26 cellular contexts compared by ENCODE assay signal in the genomic region with DNA sequence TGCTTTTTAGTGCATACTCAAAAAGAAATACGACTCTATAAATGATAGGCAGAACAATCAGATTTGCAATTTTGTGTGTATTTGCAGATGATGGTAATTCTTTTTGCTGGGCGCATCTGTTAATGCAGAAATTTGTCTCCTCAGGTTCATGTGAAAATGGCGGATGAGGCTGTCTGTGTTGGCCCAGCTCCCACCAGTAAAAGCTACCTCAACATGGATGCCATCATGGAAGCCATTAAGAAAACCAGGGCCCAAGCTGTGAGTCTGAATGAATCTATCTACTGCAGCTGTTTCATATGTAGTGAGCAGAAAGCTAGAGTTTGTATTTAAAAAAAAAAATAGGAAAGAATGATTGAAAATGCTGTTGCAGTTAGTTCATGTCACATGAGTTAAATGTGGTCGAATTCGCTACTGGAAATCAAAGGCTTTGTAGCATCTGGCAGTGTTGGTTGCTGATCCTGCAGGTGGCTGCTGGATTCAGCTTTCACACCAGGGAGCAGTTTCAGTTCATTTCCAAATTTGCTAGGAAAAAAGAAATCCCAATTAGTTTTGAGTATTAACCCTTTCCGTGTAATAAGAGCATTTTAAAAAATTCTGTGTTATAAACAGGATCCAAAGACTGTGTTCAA.
DNase-seq lines count a peak whose midpoint lies in the region; ATAC-seq and TF ChIP-seq lines count a peak whose summit lies in the region.
"Had no signal": no experiment of that assay in that cellular context is flagged by ENCODE, and none has a peak within 500 bp of the region (broad histone marks: within the 10 kb centered on the region; RNA-seq: fewer than 3 reads in every experiment).

No MANE protein-coding gene starts in this region.

- H3K4me3 Mint-ChIP-seq in H9, result no peak overlapping the region
- 0 out of 2 replicates have a peak overlapping the region, but pooled peaks have one; percentile 17 for H3K4me3 Mint-ChIP-seq in WTC11
- H3K4me3 Mint-ChIP-seq: IgD-negative memory B cell had no signal

- H3K56ac ChIP-seq in H9 (ENCODE audit: insufficient read length, low read depth, low read length), result no peak overlapping the region

- H3K9me3 ChIP-seq in H9 (ENCODE audit: control insufficient read depth, low read depth, low read length) (no peaks in the 10 kb centered on the region), trophoblast cell (ENCODE audit: insufficient read depth, low read depth, low read length) (no peaks in the 10 kb centered on the region)
- H3K9me3 ChIP-seq: SK-N-SH had no signal

- H2BK12ac ChIP-seq in H9 (ENCODE audit: insufficient read length, low read depth, low read length) (no peak overlapping the region), trophoblast cell (ENCODE audit: low read length) (no peak overlapping the region)

- no peaks in the 10 kb centered on the region for H3K79me2 ChIP-seq in H9 (ENCODE audit: insufficient read depth, low read length)
- H3K79me2 ChIP-seq in trophoblast cell (ENCODE audit: control insufficient read depth, insufficient read depth, low read length, poor library complexity), result no peaks in the 10 kb centered on the region

- CTCF ChIA-PET in WTC11 (lab: Charles Lee), result interaction anchor here (1.3 kb wide), 1 partner anchor 81 kb away, joined by 4 read pairs; no protein-coding TSS in a partner anchor

- no CpG with 5 or more reads among the region's 6 CpGs for WGBS in H9 (ENCODE audit: extremely low coverage, insufficient read length, low lambda C conversion rate)
- WGBS in trophoblast cell (ENCODE audit: extremely low coverage, insufficient coverage, insufficient read length), result no CpG with 5 or more reads among the region's 6 CpGs

- H2AK5ac ChIP-seq in H9 (ENCODE audit: insufficient read length, low read length), result no peak overlapping the region
- H2AK5ac ChIP-seq in trophoblast cell (ENCODE audit: low read length), result no peak overlapping the region

- H3K27ac Mint-ChIP-seq in H9 (peak overlapping the region; percentile 60 to 97 (median 94); a peak in 5 of 7 replicates), WTC11 (peak overlapping the region; percentile 91)
- H3K27ac Mint-ChIP-seq: IgD-negative memory B cell had no signal

- H4K20me1 ChIP-seq in H9 (ENCODE audit: control insufficient read depth, insufficient read depth, insufficient read length), result no peaks in the 10 kb centered on the region

- no peak overlapping the region for H3K4me2 ChIP-seq in H9 (ENCODE audit: insufficient read depth, insufficient read length, low read length)
- no peak overlapping the region for H3K4me2 ChIP-seq in trophoblast cell (ENCODE audit: low read length)
- H3K4me2 ChIP-seq: SK-N-SH had no signal

- no peak overlapping the region for H3K4me3 ChIP-seq in trophoblast cell (ENCODE audit: low read depth, low read length)

- TF ChIP-seq CTCF in H9 (conservative IDR thresholded peaks at IDR 0.05) (no peak), WTC11 (IDR thresholded peaks at IDR 0.05) (no peak)

- H3K9ac ChIP-seq in H9 (ENCODE audit: extremely low read depth, insufficient read length, low read length), result no peak overlapping the region
- no peak overlapping the region for H3K9ac ChIP-seq in trophoblast cell (ENCODE audit: low read length)
- H3K9ac ChIP-seq: SK-N-SH had no signal

- no peak overlapping the region for H4K12ac ChIP-seq in trophoblast cell (ENCODE audit: low read depth, low read length)

- H3K27me3 ChIP-seq in H9 (ENCODE audit: insufficient read depth, low read length), result no peaks in the 10 kb centered on the region
- H3K27me3 ChIP-seq in trophoblast cell (ENCODE audit: insufficient read depth, low read length), result no peaks in the 10 kb centered on the region

- H4K8ac ChIP-seq in H9 (replicated peaks; ENCODE audit: insufficient read length, low read depth, low read length), result no peak overlapping the region
- no peak overlapping the region for H4K8ac ChIP-seq in trophoblast cell (ENCODE audit: low read depth, low read length)

- H3K23ac ChIP-seq in H9 (ENCODE audit: insufficient read length, low read depth, low read length), result no peak overlapping the region
- H3K23ac ChIP-seq in trophoblast cell (ENCODE audit: low read length), result no peak overlapping the region

- no peak overlapping the region for H4K91ac ChIP-seq in H9 (ENCODE audit: insufficient read length, low read depth, low read length)
- H4K91ac ChIP-seq in trophoblast cell (ENCODE audit: low read depth, low read length), result no peak overlapping the region

- no peak overlapping the region for H3K14ac ChIP-seq in H9 (ENCODE audit: insufficient read depth, low read length)
- H3K14ac ChIP-seq in trophoblast cell (ENCODE audit: low read length), result no peak overlapping the region

- no peak overlapping the region for H2BK20ac ChIP-seq in H9 (ENCODE audit: low read depth, low read length, poor library complexity, severe bottlenecking)

- no peak overlapping the region for H3T11ph ChIP-seq in H9 (ENCODE audit: low read length)

- H3K27ac ChIP-seq in H9 (ENCODE audit: insufficient read length, low read depth, low read length) (no peak overlapping the region), trophoblast cell (ENCODE audit: low read depth, low read length) (no peak overlapping the region)
- H3K27ac ChIP-seq: C4-2B had no signal

- H3K79me1 ChIP-seq in H9 (ENCODE audit: insufficient read depth, low read depth, low read length, poor library complexity, severe bottlenecking) (no peaks in the 10 kb centered on the region), trophoblast cell (ENCODE audit: low read length) (no peaks in the 10 kb centered on the region)

- H2AFZ ChIP-seq in H9 (ENCODE audit: low read length) (no peak overlapping the region), trophoblast cell (ENCODE audit: insufficient read depth, low read length, poor library complexity) (no peak overlapping the region)

- H3K9me3 Mint-ChIP-seq in H9, result no peaks in the 10 kb centered on the region
- no peaks in the 10 kb centered on the region for H3K9me3 Mint-ChIP-seq in WTC11
- H3K9me3 Mint-ChIP-seq: IgD-negative memory B cell had no signal

- H3K18ac ChIP-seq in H9 (ENCODE audit: insufficient read length, low read depth, low read length), result no peak overlapping the region
- no peak overlapping the region for H3K18ac ChIP-seq in trophoblast cell (ENCODE audit: low read length)

- H2BK15ac ChIP-seq in H9 (ENCODE audit: low read depth, low read length), result no peak overlapping the region

- no peaks in the 10 kb centered on the region for H3K23me2 ChIP-seq in H9 (ENCODE audit: insufficient read length, low read depth, low read length, poor library complexity, severe bottlenecking)

- H2BK5ac ChIP-seq in H9 (ENCODE audit: insufficient read length, low read length) (no peak overlapping the region), trophoblast cell (ENCODE audit: low read depth, low read length, poor library complexity) (no peak overlapping the region)

- POLR2A ChIA-PET in WTC11 (lab: Charles Lee), result interaction anchor here (0.6 kb wide), 1 partner anchor 49 kb away, joined by 3 read pairs; no protein-coding TSS in a partner anchor

- H2BK120ac ChIP-seq in H9 (ENCODE audit: low read depth, low read length, poor library complexity, severe bottlenecking), result no peak overlapping the region
- H2BK120ac ChIP-seq in trophoblast cell (ENCODE audit: insufficient read depth, low read length, poor library complexity), result no peak overlapping the region

- peak; percentile 51 for ATAC-seq in WTC11
- ATAC-seq: Panc1 had no signal

- H3K4me1 ChIP-seq in H9 (ENCODE audit: insufficient read depth, low read length), result peaks cover 7% of the 10 kb centered on the region; the same call in 1 of the 2 replicates
- no peaks in the 10 kb centered on the region for H3K4me1 ChIP-seq in trophoblast cell (ENCODE audit: control insufficient read depth in 1 of 2, insufficient read depth in 2 of 2, low read length in 2 of 2)

- H3K36me3 ChIP-seq in trophoblast cell (ENCODE audit: control insufficient read depth in 1 of 2, insufficient read depth in 2 of 2, low read length in 2 of 2), result peaks cover 2 to 5% of the 10 kb centered on the region in 2 experiments

- DNase-seq in Ammon's horn (ENCODE audit: low spot score) (peak; percentile 5), H9 (no peak), WTC11 (ENCODE audit: low spot score) (no peak), iPS-NIHi11 (ENCODE audit: low spot score) (peak; percentile 20), COR-L47 (lab: John Stamatoyannopoulos, UW) (no peak), SW480 (ENCODE audit: low spot score) (no peak), trophoblast cell (no peak)
- DNase-seq in stimulated activated naive CD4-positive, alpha-beta T cell (lab: John Stamatoyannopoulos, UW), result no peak
- DNase-seq: AML-193, DMS53, EL, GF-D8, HCEC 1CT, Karpas-422, MV-4-11, NCI-H1105 treated with DMSO at 0.1 percent for 48 hours, NCI-H1694 treated with DMSO at 0.1 percent for 48 hours, NCI-H2107, NCI-H2227 treated with DMSO at 0.1 percent for 48 hours, NCI-H510A treated with DMSO at 0.1 percent for 48 hours, NCI-H774, SIG-M5, SK-N-SH had no signal

- H3K4me1 Mint-ChIP-seq in H9 (peaks cover 36 to 47% of the 10 kb centered on the region in 2 experiments), WTC11 (peaks cover 46% of the 10 kb centered on the region)
- H3K4me1 Mint-ChIP-seq: IgD-negative memory B cell had no signal

- H4K5ac ChIP-seq in H9 (ENCODE audit: insufficient read length, low read depth, low read length), result no peak overlapping the region

- H3K4ac ChIP-seq in H9 (ENCODE audit: low read depth, low read length) (no peak overlapping the region), trophoblast cell (ENCODE audit: low read depth, low read length) (no peak overlapping the region)

- H3K27me3 Mint-ChIP-seq in H9 (ENCODE audit: low read depth) (no peaks in the 10 kb centered on the region), WTC11 (ENCODE audit: low read depth) (no peaks in the 10 kb centered on the region)
- H3K27me3 Mint-ChIP-seq: IgD-negative memory B cell had no signal

- H3K36me3 Mint-ChIP-seq in H9 (ENCODE audit: insufficient read depth in 1 of 3, low read depth in 3 of 3) (peaks cover 16 to 26% (median 21%) of the 10 kb centered on the region in 3 experiments), WTC11 (peaks cover 8% of the 10 kb centered on the region)

TF ChIP-seq in WTC11, 78 proteins besides CTCF, POLR2A, EP300 and RAD21:
- TF ChIP-seq, protein P1, sequence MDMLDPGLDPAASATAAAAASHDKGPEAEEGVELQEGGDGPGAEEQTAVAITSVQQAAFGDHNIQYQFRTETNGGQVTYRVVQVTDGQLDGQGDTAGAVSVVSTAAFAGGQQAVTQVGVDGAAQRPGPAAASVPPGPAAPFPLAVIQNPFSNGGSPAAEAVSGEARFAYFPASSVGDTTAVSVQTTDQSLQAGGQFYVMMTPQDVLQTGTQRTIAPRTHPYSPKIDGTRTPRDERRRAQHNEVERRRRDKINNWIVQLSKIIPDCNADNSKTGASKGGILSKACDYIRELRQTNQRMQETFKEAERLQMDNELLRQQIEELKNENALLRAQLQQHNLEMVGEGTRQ (CRISPR knock-in tag; IDR thresholded peaks at IDR 0.05), result 0 out of 2 replicates have a peak, but pooled peaks have one; percentile 12
- TF ChIP-seq SMAD3 (CRISPR knock-in tag; IDR thresholded peaks at IDR 0.05; ENCODE audit: borderline replicate concordance), result no peak

Comparison
In these comparisons a context has a peak if more than half of its experiments do, and no peak if none do; other contexts are left out.
1. DNase-seq: peak in Ammon's horn (single experiment) and iPS-NIHi11 (single experiment); none in H9 (single experiment), WTC11 (single experiment), stimulated activated naive CD4-positive, alpha-beta T cell (0 of 6), COR-L47 (single experiment), SW480 (single experiment) and trophoblast cell (0 of 2).